Comparison of ENCODE assay signal across 16 cellular contexts in genomic region chr1:57966751-57967406, GRCh38.
DNase-seq lines count a peak whose midpoint lies in the region; ATAC-seq, FAIRE-seq and TF ChIP-seq lines count a peak whose summit lies in the region.
"Had no signal": no experiment of that assay in that cellular context is flagged by ENCODE, and none has a peak within 500 bp of the region (broad histone marks: within the 10 kb centered on the region; RNA-seq: fewer than 3 reads in every experiment).

No MANE protein-coding gene starts in this region.

- H4K20me1 ChIP-seq in astrocyte (ENCODE audit: insufficient read depth, low read length), result no peaks in the 10 kb centered on the region

- no peaks in the 10 kb centered on the region for H3K36me3 ChIP-seq in Caco-2 (ENCODE audit: control insufficient read depth, insufficient read depth, low read length)
- H3K36me3 ChIP-seq in astrocyte (ENCODE audit: insufficient read depth, low read length), result no peaks in the 10 kb centered on the region
- H3K36me3 ChIP-seq in naive thymus-derived CD4-positive, alpha-beta T cell (ENCODE audit: control insufficient read depth in 2 of 3, insufficient read depth in 3 of 3, low read length in 3 of 3), result no peaks in the 10 kb centered on the region

- H3K9me3 Mint-ChIP-seq in Caco-2 (ENCODE audit: unreplicated experiment) (no peaks in the 10 kb centered on the region), astrocyte (ENCODE audit: unreplicated experiment) (no peaks in the 10 kb centered on the region)
- no peaks in the 10 kb centered on the region for H3K9me3 Mint-ChIP-seq in naive thymus-derived CD4-positive, alpha-beta T cell
- H3K9me3 Mint-ChIP-seq: natural killer cell treated with Interleukin-12 subunit alpha and Interleukin-12 subunit beta and Interleukin-15 and Interleukin-18, amount 100 ng/mL, for 72 hours; stimulated activated naive CD8-positive, alpha-beta T cell treated with anti-CD3 and anti-CD28 coated beads, Interleukin-15, amount 100 ng/mL, for 72 hours had no signal

- H3K9me3 ChIP-seq in Caco-2, result no peaks in the 10 kb centered on the region
- no peaks in the 10 kb centered on the region for H3K9me3 ChIP-seq in astrocyte (ENCODE audit: insufficient read depth, low read depth, low read length)
- no peaks in the 10 kb centered on the region for H3K9me3 ChIP-seq in naive thymus-derived CD4-positive, alpha-beta T cell (ENCODE audit: control insufficient read depth in 2 of 3, low read length in 3 of 3)

- no peak overlapping the region for H3K9ac ChIP-seq in astrocyte (ENCODE audit: low read length)

- H3K4me3 Mint-ChIP-seq in Caco-2 (ENCODE audit: unreplicated experiment), result no peak overlapping the region
- no peak overlapping the region for H3K4me3 Mint-ChIP-seq in astrocyte (ENCODE audit: unreplicated experiment)
- H3K4me3 Mint-ChIP-seq in naive thymus-derived CD4-positive, alpha-beta T cell, result no peak overlapping the region
- H3K4me3 Mint-ChIP-seq: activated naive CD8-positive, alpha-beta T cell; natural killer cell treated with Interleukin-12 subunit alpha and Interleukin-12 subunit beta and Interleukin-15 and Interleukin-18, amount 100 ng/mL, for 72 hours; stimulated activated naive CD8-positive, alpha-beta T cell treated with anti-CD3 and anti-CD28 coated beads, Interleukin-15, amount 100 ng/mL, for 72 hours had no signal

- no peak overlapping the region for H3K27ac ChIP-seq in astrocyte (ENCODE audit: low read depth, low read length)
- no peak overlapping the region for H3K27ac ChIP-seq in naive thymus-derived CD4-positive, alpha-beta T cell (ENCODE audit: low read depth, low read length)

- H3K27me3 ChIP-seq in Caco-2 (replicated peaks; ENCODE audit: control insufficient read depth, insufficient read depth, low read length) (no peaks in the 10 kb centered on the region), astrocyte (ENCODE audit: insufficient read depth, low read length) (no peaks in the 10 kb centered on the region)
- H3K27me3 ChIP-seq in naive thymus-derived CD4-positive, alpha-beta T cell (ENCODE audit: control insufficient read depth in 2 of 2, insufficient read depth in 2 of 2, low read length in 2 of 2), result no peaks in the 10 kb centered on the region

- ATAC-seq in naive thymus-derived CD4-positive, alpha-beta T cell, result no peak
- no peak for ATAC-seq in GM19452 (IDR thresholded peaks at IDR 0.05; ENCODE audit: unreplicated experiment)
- ATAC-seq: left cardiac atrium; natural killer cell treated with Interleukin-12 subunit alpha and Interleukin-12 subunit beta and Interleukin-15 and Interleukin-18, amount 100 ng/mL, for 72 hours; sciatic nerve; stimulated activated naive CD8-positive, alpha-beta T cell treated with anti-CD3 and anti-CD28 coated beads, Interleukin-15, amount 100 ng/mL, for 72 hours had no signal

- no peak overlapping the region for H3K27ac Mint-ChIP-seq in Caco-2 (ENCODE audit: unreplicated experiment)
- no peak overlapping the region for H3K27ac Mint-ChIP-seq in astrocyte (ENCODE audit: unreplicated experiment)
- no peak overlapping the region for H3K27ac Mint-ChIP-seq in naive thymus-derived CD4-positive, alpha-beta T cell
- H3K27ac Mint-ChIP-seq: activated naive CD8-positive, alpha-beta T cell; natural killer cell treated with Interleukin-12 subunit alpha and Interleukin-12 subunit beta and Interleukin-15 and Interleukin-18, amount 100 ng/mL, for 72 hours; stimulated activated naive CD8-positive, alpha-beta T cell treated with anti-CD3 and anti-CD28 coated beads, Interleukin-15, amount 100 ng/mL, for 72 hours had no signal

- TF ChIP-seq CTCF in Caco-2 (IDR thresholded peaks at IDR 0.05; ENCODE audit: insufficient read depth in 1 of 2, low read depth in 1 of 2, low read length in 1 of 2, severe bottlenecking in 1 of 2, unreplicated experiment in 1 of 2) (no peak), astrocyte (IDR thresholded peaks at IDR 0.05; ENCODE audit: insufficient read depth, low read depth, low read length) (no peak)

- BruUV-seq in Caco-2 (replicated peaks; lab: Mats Ljungman, UMichigan), result no TSS peak

- DNase-seq in Caco-2, result peak; percentile 36 to 37
- DNase-seq in HT1080 (ENCODE audit: low read depth), result peak; percentile 6
- peak; percentile 15 for DNase-seq in astrocyte (ENCODE audit: low read depth)
- peak; percentile 1 for DNase-seq in iris pigment epithelial cell (ENCODE audit: low read depth)
- no peak for DNase-seq in foreskin melanocyte
- no peak for DNase-seq in NCI-H146 (lab: John Stamatoyannopoulos, UW)
- no peak for DNase-seq in naive thymus-derived CD4-positive, alpha-beta T cell
- DNase-seq: cortex of kidney; DMS79 treated with DMSO at 0.1 percent for 48 hours; left cardiac atrium; NCI-H1105 treated with DMSO at 0.1 percent for 48 hours; stimulated activated naive CD8-positive, alpha-beta T cell treated with anti-CD3 and anti-CD28 coated beads, Interleukin-15, amount 100 ng/mL, for 72 hours had no signal

- no peak overlapping the region for H3K4me2 ChIP-seq in astrocyte (ENCODE audit: low read length)

- no peak overlapping the region for H3K4me3 ChIP-seq in Caco-2 (ENCODE audit: low read depth, low read length)
- no peak overlapping the region for H3K4me3 ChIP-seq in astrocyte (ENCODE audit: insufficient read depth, low read depth, low read length)
- no peak overlapping the region for H3K4me3 ChIP-seq in naive thymus-derived CD4-positive, alpha-beta T cell (ENCODE audit: low read length)

- H3K27me3 Mint-ChIP-seq in Caco-2 (ENCODE audit: insufficient read depth, unreplicated experiment) (peaks cover 2% of the 10 kb centered on the region), astrocyte (ENCODE audit: low read depth, unreplicated experiment) (no peaks in the 10 kb centered on the region)
- peaks cover 0 to 7% (median 0%) of the 10 kb centered on the region in 5 donors for H3K27me3 Mint-ChIP-seq in naive thymus-derived CD4-positive, alpha-beta T cell
- H3K27me3 Mint-ChIP-seq: activated naive CD8-positive, alpha-beta T cell; stimulated activated naive CD8-positive, alpha-beta T cell treated with anti-CD3 and anti-CD28 coated beads, Interleukin-15, amount 100 ng/mL, for 72 hours had no signal

- intact Hi-C loops in Caco-2 (cut with micrococcal nuclease; ENCODE audit: unreplicated experiment), result no loop called here
- intact Hi-C loops in naive thymus-derived CD4-positive, alpha-beta T cell (cut with micrococcal nuclease), result no loop called here

- POLR2A ChIA-PET in Caco-2 (lab: Charles Lee), result no interaction called here
- POLR2A ChIA-PET in naive thymus-derived CD4-positive, alpha-beta T cell (lab: Charles Lee), result no interaction called here

- H3K4me1 ChIP-seq in Caco-2 (no peaks in the 10 kb centered on the region), astrocyte (ENCODE audit: insufficient read depth, low read length) (no peaks in the 10 kb centered on the region)
- no peaks in the 10 kb centered on the region for H3K4me1 ChIP-seq in naive thymus-derived CD4-positive, alpha-beta T cell (ENCODE audit: control insufficient read depth in 2 of 2, insufficient read depth in 2 of 2, low read length in 2 of 2)

- H3K36me3 Mint-ChIP-seq in Caco-2 (ENCODE audit: insufficient read depth, unreplicated experiment) (no peaks in the 10 kb centered on the region), astrocyte (ENCODE audit: low read depth, unreplicated experiment) (no peaks in the 10 kb centered on the region)
- no peaks in the 10 kb centered on the region for H3K36me3 Mint-ChIP-seq in naive thymus-derived CD4-positive, alpha-beta T cell
- H3K36me3 Mint-ChIP-seq: activated naive CD8-positive, alpha-beta T cell; natural killer cell treated with Interleukin-12 subunit alpha and Interleukin-12 subunit beta and Interleukin-15 and Interleukin-18, amount 100 ng/mL, for 72 hours had no signal

- FAIRE-seq in astrocyte (lab: Jason Lieb, UNC), result no peak

- H3K4me1 Mint-ChIP-seq in Caco-2 (ENCODE audit: low read depth, unreplicated experiment) (no peaks in the 10 kb centered on the region), astrocyte (ENCODE audit: low read depth, unreplicated experiment) (no peaks in the 10 kb centered on the region)
- H3K4me1 Mint-ChIP-seq in naive thymus-derived CD4-positive, alpha-beta T cell, result no peaks in the 10 kb centered on the region
- H3K4me1 Mint-ChIP-seq: stimulated activated naive CD8-positive, alpha-beta T cell treated with anti-CD3 and anti-CD28 coated beads, Interleukin-15, amount 100 ng/mL, for 72 hours had no signal

- no peaks in the 10 kb centered on the region for H3K79me2 ChIP-seq in astrocyte (ENCODE audit: insufficient read depth, low read length)

- CTCF ChIA-PET in Caco-2 (lab: Charles Lee), result no interaction called here
- CTCF ChIA-PET in naive thymus-derived CD4-positive, alpha-beta T cell (lab: Charles Lee), result no interaction called here

- no peak overlapping the region for H2AFZ ChIP-seq in astrocyte (ENCODE audit: low read depth, low read length)

Comparison
In these comparisons a context has a peak if more than half of its experiments do, and no peak if none do; other contexts are left out.
1. DNase-seq: peak in Caco-2 (2 of 2), HT1080 (single experiment), astrocyte (single experiment) and iris pigment epithelial cell (single experiment); none in foreskin melanocyte (single experiment), NCI-H146 (single experiment) and naive thymus-derived CD4-positive, alpha-beta T cell (0 of 9).